In the genomic region with DNA sequence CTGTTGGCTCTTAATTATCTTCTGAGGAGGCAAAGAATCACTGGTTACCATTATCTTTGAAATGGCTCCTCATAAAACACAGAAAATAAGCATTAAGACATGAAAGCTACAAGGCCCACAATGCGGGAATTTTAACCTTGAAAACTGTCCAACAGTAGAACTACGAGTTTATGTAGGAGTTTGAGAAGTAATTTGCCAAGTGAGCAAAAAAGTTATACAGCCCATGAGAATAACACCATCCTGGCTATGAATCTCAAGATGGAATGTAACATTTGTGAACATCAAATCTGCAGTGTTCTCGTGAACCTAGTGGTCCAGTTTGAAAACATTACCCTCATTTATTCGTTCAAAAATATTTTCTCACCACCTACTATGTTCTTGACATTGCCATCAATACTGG, we compare ENCODE assay signal across 36 cellular contexts.
"Had no signal": no experiment of that assay in that cellular context is flagged by ENCODE, and none has a peak within 500 bp of the region (broad histone marks: within the 10 kb centered on the region; RNA-seq: fewer than 3 reads in every experiment).

No MANE protein-coding gene starts in this region.

- ATAC-seq: activated CD4-positive, CD25-positive, alpha-beta regulatory T cell treated with anti-CD3 and anti-CD28 coated beads, Interleukin-2, amount 50 U/mL, for 24 hours; activated CD8-positive, alpha-beta T cell treated with anti-CD3 and anti-CD28 coated beads for 36 hours; activated T-cell treated with anti-CD3 and anti-CD28 coated beads, Interleukin-2, amount 50 U/mL, for 4 hours; activated T-helper 17 cell treated with anti-CD3 and anti-CD28 coated beads, Interleukin-2, amount 50 U/mL, for 72 hours; effector memory CD8-positive, alpha-beta T cell; foreskin keratinocyte; gastrocnemius medialis; heart left ventricle; T-helper 17 cell had no signal

- H3K4me3 ChIP-seq: breast epithelium, cardiac muscle cell, esophagus muscularis mucosa, gastrocnemius medialis, heart left ventricle had no signal

- DNase-seq: activated B cell treated with CpG ODN at 0.5 μM for 24 hours; activated CD4-positive, alpha-beta T cell treated with anti-CD3 and anti-CD28 coated beads for 48 hours; activated CD4-positive, alpha-beta T cell treated with anti-CD3 and anti-CD28 coated beads, Interleukin-2, amount 50 U/mL, for 1 hour; activated CD4-positive, alpha-beta T cell treated with anti-CD3 and anti-CD28 coated beads, Interleukin-2, amount 50 U/mL, for 48 hours; activated CD8-positive, alpha-beta memory T cell treated with anti-CD3 and anti-CD28 coated beads for 24 hours; activated CD8-positive, alpha-beta T cell treated with anti-CD3 and anti-CD28 coated beads for 36 hours; activated effector memory CD4-positive, alpha-beta T cell treated with Interleukin-2 at 50 U/mL for 16 hours; activated gamma-delta T cell treated with Interleukin-2 at 50 U/mL for 16 hours; activated naive CD4-positive, alpha-beta T cell treated with anti-CD3 and anti-CD28 coated beads, Interleukin-2, amount 50 U/mL, for 16 hours; activated naive CD4-positive, alpha-beta T cell treated with Interleukin-2 at 50 U/mL for 16 hours; activated T-cell treated with anti-CD3 and anti-CD28 coated beads, Interleukin-2, amount 50 U/mL, for 4 hours; amniotic stem cell; anterior cingulate cortex; central memory CD4-positive, alpha-beta T cell; cortex of kidney; dermis blood vessel endothelial cell; effector CD4-positive, alpha-beta T cell; effector memory CD8-positive, alpha-beta T cell; erythroblast; foreskin keratinocyte; gastrocnemius medialis; glutamatergic neuron; heart left ventricle; T-helper 1 cell; T-helper 17 cell; T1000; WERI-Rb-1 had no signal

- H3K4me1 ChIP-seq: breast epithelium, esophagus muscularis mucosa, foreskin keratinocyte, gastrocnemius medialis, heart left ventricle had no signal

- H3K4me3 Mint-ChIP-seq: activated B cell treated with CpG ODN at 0.5 μM for 24 hours; activated CD8-positive, alpha-beta T cell treated with anti-CD3 and anti-CD28 coated beads for 36 hours; activated naive CD8-positive, alpha-beta T cell; activated T-cell treated with anti-CD3 and anti-CD28 coated beads, Interleukin-2, amount 50 U/mL, for 4 hours; activated T-helper 17 cell treated with anti-CD3 and anti-CD28 coated beads, Interleukin-2, amount 50 U/mL, for 72 hours; brain; effector memory CD8-positive, alpha-beta T cell; T-helper 17 cell; T-helper 2 cell treated with Interferon-gamma antibody and Interleukin-4, amounts not matched to agents 5 μg/mL and 100 μg/mL, for 36 hours had no signal

- H3K27me3 Mint-ChIP-seq: activated B cell treated with CpG ODN at 0.5 μM for 24 hours had no signal

- H3K4me1 Mint-ChIP-seq: activated B cell treated with CpG ODN at 0.5 μM for 24 hours; activated T-helper 17 cell treated with anti-CD3 and anti-CD28 coated beads, Interleukin-2, amount 50 U/mL, for 72 hours; brain; T-helper 17 cell had no signal

- FAIRE-seq: colon had no signal

- H3K36me3 Mint-ChIP-seq: activated naive CD8-positive, alpha-beta T cell; brain had no signal

- H3K9me3 ChIP-seq: gastrocnemius medialis had no signal

- H3K27ac ChIP-seq: breast epithelium, cardiac muscle cell, esophagus muscularis mucosa, foreskin keratinocyte, gastrocnemius medialis, heart left ventricle, WERI-Rb-1 had no signal

- H3K27ac Mint-ChIP-seq: activated B cell treated with CpG ODN at 0.5 μM for 24 hours; activated CD8-positive, alpha-beta T cell treated with anti-CD3 and anti-CD28 coated beads for 36 hours; activated naive CD8-positive, alpha-beta T cell; activated T-helper 17 cell treated with anti-CD3 and anti-CD28 coated beads, Interleukin-2, amount 50 U/mL, for 72 hours; brain; effector memory CD8-positive, alpha-beta T cell; T-helper 17 cell; T-helper 2 cell treated with Interferon-gamma antibody and Interleukin-4, amounts not matched to agents 5 μg/mL and 100 μg/mL, for 36 hours had no signal

- H3K9me3 Mint-ChIP-seq: activated CD8-positive, alpha-beta T cell treated with anti-CD3 and anti-CD28 coated beads for 36 hours; activated T-cell treated with anti-CD3 and anti-CD28 coated beads, Interleukin-2, amount 50 U/mL, for 4 hours; activated T-helper 17 cell treated with anti-CD3 and anti-CD28 coated beads, Interleukin-2, amount 50 U/mL, for 72 hours; brain; effector memory CD8-positive, alpha-beta T cell; T-helper 2 cell treated with Interferon-gamma antibody and Interleukin-4, amounts not matched to agents 5 μg/mL and 100 μg/mL, for 36 hours had no signal
